Comparison of ENCODE assay signal across 8 cellular contexts in genomic region chr17:75412455-75413317, GRCh38. TPM values are rescaled to one million over a fixed set of nuclear protein-coding genes. Genes with fewer than 3 reads are reported as not detected.
DNase-seq lines count a peak whose midpoint lies in the region; ATAC-seq lines count a peak whose summit lies in the region.

No MANE protein-coding gene starts in this region.

- no peak overlapping the region for H4K8ac ChIP-seq in mesendoderm (ENCODE audit: low read depth, low read length)

- no peak overlapping the region for H3K4ac ChIP-seq in mesendoderm (ENCODE audit: low read depth, low read length)

- H3K56ac ChIP-seq in mesendoderm (ENCODE audit: low read length): peak overlapping the region; percentile 49

- no peak overlapping the region for H2BK120ac ChIP-seq in mesendoderm (ENCODE audit: low read depth, low read length)

- no peak overlapping the region for H2BK5ac ChIP-seq in mesendoderm (ENCODE audit: low read length)

- ATAC-seq in HG03571 (IDR thresholded peaks at IDR 0.05; ENCODE audit: unreplicated experiment): peak; percentile 75
- no peak for ATAC-seq in HG02852 (IDR thresholded peaks at IDR 0.05; ENCODE audit: unreplicated experiment)

- H2BK15ac ChIP-seq in mesendoderm (replicated peaks; ENCODE audit: low read depth): no peak overlapping the region

- H3K27me3 ChIP-seq in effector memory CD4-positive, alpha-beta T cell (replicated peaks; ENCODE audit: control insufficient read depth, insufficient read depth, low read length, poor library complexity, severe bottlenecking): no peaks in the 10 kb centered on the region
- no peaks in the 10 kb centered on the region for H3K27me3 ChIP-seq in mesendoderm (ENCODE audit: insufficient read depth, low read length, poor library complexity)

- H3K23ac ChIP-seq in mesendoderm (ENCODE audit: low read length): no peak overlapping the region

- no peak overlapping the region for H3K4me2 ChIP-seq in mesendoderm (ENCODE audit: low read length)

- H3K18ac ChIP-seq in mesendoderm (ENCODE audit: low read length): no peak overlapping the region

- H3K36me3 ChIP-seq in effector memory CD4-positive, alpha-beta T cell (ENCODE audit: control insufficient read depth, insufficient read depth, low read length): no peaks in the 10 kb centered on the region
- no peaks in the 10 kb centered on the region for H3K36me3 ChIP-seq in mesendoderm (ENCODE audit: control insufficient read depth, insufficient read depth, low read length)

- no peaks in the 10 kb centered on the region for H3K4me1 ChIP-seq in effector memory CD4-positive, alpha-beta T cell (ENCODE audit: control insufficient read depth, insufficient read depth, low read length, poor library complexity, severe bottlenecking)
- H3K4me1 ChIP-seq in mesendoderm (ENCODE audit: control insufficient read depth, low read depth, low read length): no peaks in the 10 kb centered on the region

- no peak overlapping the region for H3K4me3 ChIP-seq in effector memory CD4-positive, alpha-beta T cell (ENCODE audit: insufficient read depth, low read depth, low read length, poor library complexity, severe bottlenecking)
- no peak overlapping the region for H3K4me3 ChIP-seq in mesendoderm (ENCODE audit: low read length)

- H3K79me1 ChIP-seq in mesendoderm (ENCODE audit: low read length): no peaks in the 10 kb centered on the region

- peak overlapping the region; percentile 29 for H3K9ac ChIP-seq in mesendoderm (ENCODE audit: low read length)

- H3K9me3 ChIP-seq in effector memory CD4-positive, alpha-beta T cell (ENCODE audit: control insufficient read depth, low read length): no peaks in the 10 kb centered on the region

- H4K5ac ChIP-seq in mesendoderm (ENCODE audit: low read length): no peak overlapping the region

- no peak overlapping the region for H2AK5ac ChIP-seq in mesendoderm (ENCODE audit: low read length)

- WGBS in mesendoderm (ENCODE audit: extremely low coverage, insufficient coverage, low lambda C conversion rate): no CpG with 5 or more reads among the region's 8 CpGs

- no peak overlapping the region for H3K27ac ChIP-seq in effector memory CD4-positive, alpha-beta T cell (ENCODE audit: insufficient read depth, low read length, poor library complexity, severe bottlenecking)
- no peak overlapping the region for H3K27ac ChIP-seq in mesendoderm (ENCODE audit: low read depth, low read length)

- no peaks in the 10 kb centered on the region for H3K79me2 ChIP-seq in mesendoderm (ENCODE audit: control insufficient read depth, insufficient read depth, low read length)

- peak; percentile 68 for DNase-seq in Daoy (ENCODE audit: low read depth)
- peak; percentile 64 for DNase-seq in NCI-H748 treated with DMSO at 0.1 percent for 48 hours (lab: John Stamatoyannopoulos, UW)
- DNase-seq in activated CD4-positive, alpha-beta T cell treated with anti-CD3 and anti-CD28 coated beads, Interleukin-2, amount 50 U/mL, for 48 hours: peak; percentile 76 to 81
- DNase-seq in effector memory CD4-positive, alpha-beta T cell: peak; percentile 53 to 56 (median 56)
- peak; percentile 86 for DNase-seq in mesendoderm
- peak; percentile 30 to 37 for DNase-seq in stimulated activated CD8-positive, alpha-beta memory T cell treated with anti-CD3 and anti-CD28 coated beads, Interleukin-4, amount 100 ng/mL, for 1 hour (ENCODE audit: low read depth in 2 of 2, low spot score in 1 of 2)

RNA-seq across cellular contexts. Expression of gene GRB2, which starts 7.2 kb away (rescaled TPM):
- total RNA-seq in Daoy (2014; rRNA removed; shearing (Covaris generic)): 133 and 262 TPM in 2 replicates
- polyA plus RNA-seq in mesendoderm (2013, experiment 1 of 2): 144 TPM
- 132 TPM for polyA plus RNA-seq in mesendoderm (2013, experiment 2 of 2)

RNA-seq across cellular contexts. Expression of gene TMEM94, which starts 43.7 kb away (rescaled TPM):
- total RNA-seq in Daoy (2014; rRNA removed; shearing (Covaris generic)): 8.5 and 30.5 TPM in 2 replicates
- polyA plus RNA-seq in mesendoderm (2013, experiment 1 of 2): 32.9 TPM
- 32.7 TPM for polyA plus RNA-seq in mesendoderm (2013, experiment 2 of 2)

Comparison
In these comparisons a context has a peak if more than half of its experiments do, and no peak if none do; other contexts are left out.
1. DNase-seq: peak in every context shown above with its lines; median percentile 86 in mesendoderm; 78 in activated CD4-positive, alpha-beta T cell treated with anti-CD3 and anti-CD28 coated beads, Interleukin-2, amount 50 U/mL, for 48 hours; 68 in Daoy; 64 in NCI-H748 treated with DMSO at 0.1 percent for 48 hours; 56 in effector memory CD4-positive, alpha-beta T cell; 34 in stimulated activated CD8-positive, alpha-beta memory T cell treated with anti-CD3 and anti-CD28 coated beads, Interleukin-4, amount 100 ng/mL, for 1 hour.